14 cellular contexts compared by ENCODE assay signal in the genomic region with DNA sequence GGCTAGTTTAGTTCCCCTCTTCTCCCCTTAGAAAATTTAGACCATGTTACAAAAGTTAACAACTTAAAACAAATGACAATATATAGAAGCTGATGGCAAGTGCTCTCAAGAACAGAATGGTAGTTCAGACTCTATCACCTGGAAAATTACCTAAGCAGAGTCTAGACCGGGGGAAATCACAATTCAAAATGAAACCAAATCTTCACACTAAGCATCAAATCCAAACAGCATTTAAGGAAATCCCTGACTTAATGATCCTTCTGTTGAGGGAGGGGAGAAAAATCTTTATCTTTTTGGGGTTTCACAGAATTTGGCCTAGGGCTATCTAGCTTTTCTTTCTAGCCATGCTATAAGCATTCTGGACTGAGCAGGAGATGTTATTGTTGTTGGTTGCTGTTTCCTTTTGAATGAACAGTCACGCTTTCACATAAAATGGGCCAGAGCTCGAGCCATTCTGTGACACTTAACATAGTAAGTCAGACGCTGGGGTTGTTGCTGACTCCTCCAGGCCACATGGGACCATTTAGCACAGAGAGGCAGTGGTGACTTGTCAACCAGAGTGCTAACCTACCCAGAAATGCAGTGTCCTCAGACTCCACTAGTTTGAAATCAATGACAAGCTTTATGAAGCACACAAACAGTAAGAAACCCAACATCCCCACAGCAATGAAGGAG. TPM values are rescaled to one million over a fixed set of nuclear protein-coding genes. Genes with fewer than 3 reads are reported as not detected.
DNase-seq lines count a peak whose midpoint lies in the region; ATAC-seq and TF ChIP-seq lines count a peak whose summit lies in the region.
"Had no signal": no experiment of that assay in that cellular context is flagged by ENCODE, and none has a peak within 500 bp of the region (broad histone marks: within the 10 kb centered on the region; RNA-seq: fewer than 3 reads in every experiment).

No MANE protein-coding gene starts in this region.

- no peak for DNase-seq in activated naive CD8-positive, alpha-beta T cell treated with anti-CD3 and anti-CD28 coated beads, Interleukin-2, amount 50 U/mL, for 24 hours
- no peak for DNase-seq in activated naive CD8-positive, alpha-beta T cell treated with anti-CD3 and anti-CD28 coated beads for 36 hours
- DNase-seq in HFFc6 (no peak), lower lobe of right lung (no peak), SJCRH30 (no peak), SW480 (ENCODE audit: low spot score) (no peak), DMS53 (lab: John Stamatoyannopoulos, UW) (no peak)
- DNase-seq: activated CD8-positive, alpha-beta memory T cell treated with anti-CD3 and anti-CD28 coated beads, Interleukin-2, amount 50 U/mL, for 48 hours; cerebellar nuclear complex; mesenchymal stem cell; NCI-H2171; right lobe of liver had no signal

- H3K4me3 ChIP-seq in lower lobe of right lung, result no peak overlapping the region
- no peak overlapping the region for H3K4me3 ChIP-seq in SJCRH30
- H3K4me3 ChIP-seq: right lobe of liver had no signal

- H3K36me3 Mint-ChIP-seq in activated naive CD8-positive, alpha-beta T cell treated with anti-CD3 and anti-CD28 coated beads, Interleukin-2, amount 50 U/mL, for 24 hours (ENCODE audit: low read depth), result peaks cover 3% of the 10 kb centered on the region
- H3K36me3 Mint-ChIP-seq in activated naive CD8-positive, alpha-beta T cell treated with anti-CD3 and anti-CD28 coated beads for 36 hours, result peaks cover 11% of the 10 kb centered on the region
- no peaks in the 10 kb centered on the region for H3K36me3 Mint-ChIP-seq in HFFc6 (ENCODE audit: low read depth)

- H3K4me1 Mint-ChIP-seq in activated naive CD8-positive, alpha-beta T cell treated with anti-CD3 and anti-CD28 coated beads, Interleukin-2, amount 50 U/mL, for 24 hours, result peaks cover 4% of the 10 kb centered on the region
- H3K4me1 Mint-ChIP-seq in activated naive CD8-positive, alpha-beta T cell treated with anti-CD3 and anti-CD28 coated beads for 36 hours, result peaks cover 4% of the 10 kb centered on the region
- H3K4me1 Mint-ChIP-seq in HFFc6 (ENCODE audit: low read depth), result peaks cover 6% of the 10 kb centered on the region; the same call in 1 of the 2 replicates

- H3K4me3 Mint-ChIP-seq in activated naive CD8-positive, alpha-beta T cell treated with anti-CD3 and anti-CD28 coated beads, Interleukin-2, amount 50 U/mL, for 24 hours, result no peak overlapping the region
- H3K4me3 Mint-ChIP-seq in activated naive CD8-positive, alpha-beta T cell treated with anti-CD3 and anti-CD28 coated beads for 36 hours, result no peak overlapping the region
- H3K4me3 Mint-ChIP-seq in HFFc6, result peak overlapping the region; percentile 18; the same call in 1 of the 2 replicates

- H3K9me3 ChIP-seq in lower lobe of right lung, result peaks cover 3% of the 10 kb centered on the region
- H3K9me3 ChIP-seq in SJCRH30 (replicated peaks), result 0 out of 2 replicates have a peak, but pooled peaks cover 4% of the 10 kb centered on the region
- H3K9me3 ChIP-seq: right lobe of liver had no signal

- TF ChIP-seq CTCF in HFFc6 (IDR thresholded peaks at IDR 0.05) (no peak), lower lobe of right lung (IDR thresholded peaks at IDR 0.05) (no peak)

- H3K27ac Mint-ChIP-seq in activated naive CD8-positive, alpha-beta T cell treated with anti-CD3 and anti-CD28 coated beads, Interleukin-2, amount 50 U/mL, for 24 hours, result no peak overlapping the region
- no peak overlapping the region for H3K27ac Mint-ChIP-seq in activated naive CD8-positive, alpha-beta T cell treated with anti-CD3 and anti-CD28 coated beads for 36 hours
- no peak overlapping the region for H3K27ac Mint-ChIP-seq in HFFc6

- peaks cover 16% of the 10 kb centered on the region for H3K27me3 Mint-ChIP-seq in activated naive CD8-positive, alpha-beta T cell treated with anti-CD3 and anti-CD28 coated beads, Interleukin-2, amount 50 U/mL, for 24 hours
- H3K27me3 Mint-ChIP-seq in activated naive CD8-positive, alpha-beta T cell treated with anti-CD3 and anti-CD28 coated beads for 36 hours, result peaks cover 29% of the 10 kb centered on the region
- H3K27me3 Mint-ChIP-seq in HFFc6 (ENCODE audit: insufficient read depth), result no peaks in the 10 kb centered on the region

- H3K4me1 ChIP-seq in lower lobe of right lung (no peaks in the 10 kb centered on the region), SJCRH30 (no peaks in the 10 kb centered on the region)
- H3K4me1 ChIP-seq: right lobe of liver had no signal

- intact Hi-C loops in lower lobe of right lung (cut with DNase I), result no loop called here

- H3K36me3 ChIP-seq in lower lobe of right lung, result no peaks in the 10 kb centered on the region
- no peaks in the 10 kb centered on the region for H3K36me3 ChIP-seq in SJCRH30
- H3K36me3 ChIP-seq: right lobe of liver had no signal

- H3K27me3 ChIP-seq in lower lobe of right lung (ENCODE audit: low read depth) (no peaks in the 10 kb centered on the region), SJCRH30 (no peaks in the 10 kb centered on the region)
- H3K27me3 ChIP-seq: right lobe of liver had no signal

- peak; percentile 52 for ATAC-seq in activated naive CD8-positive, alpha-beta T cell treated with anti-CD3 and anti-CD28 coated beads, Interleukin-2, amount 50 U/mL, for 24 hours
- ATAC-seq in HG03442 (IDR thresholded peaks at IDR 0.05; ENCODE audit: unreplicated experiment) (peak; percentile 83), lower lobe of right lung (no peak)
- ATAC-seq: right lobe of liver had no signal

- H3K27ac ChIP-seq in lower lobe of right lung, result no peak overlapping the region
- H3K27ac ChIP-seq in SJCRH30, result no peak overlapping the region
- H3K27ac ChIP-seq: right lobe of liver had no signal

- peaks cover 21% of the 10 kb centered on the region for H3K9me3 Mint-ChIP-seq in activated naive CD8-positive, alpha-beta T cell treated with anti-CD3 and anti-CD28 coated beads, Interleukin-2, amount 50 U/mL, for 24 hours
- H3K9me3 Mint-ChIP-seq in activated naive CD8-positive, alpha-beta T cell treated with anti-CD3 and anti-CD28 coated beads for 36 hours, result peaks cover 11% of the 10 kb centered on the region
- H3K9me3 Mint-ChIP-seq in HFFc6, result peaks cover 6% of the 10 kb centered on the region; the same call in 1 of the 2 replicates

RNA-seq across cellular contexts. Expression of a gene that starts 16.0 kb away (rescaled TPM):
- 10 to 100 TPM; 79.4 to 85.4 TPM for total RNA-seq in activated naive CD8-positive, alpha-beta T cell treated with anti-CD3 and anti-CD28 coated beads for 36 hours
- total RNA-seq in HFFc6 (2021; fragmentation: NEBNext Ultra II Directional; extraction: Animal tissue kit (Norgen Biotek cat#: 25700)), result 10 to 100 TPM; 18.8 to 27.9 (median 21.7) TPM
- total RNA-seq in lower lobe of right lung, result 36.4 TPM
- total RNA-seq in SJCRH30 (2014; rRNA removed; shearing (Covaris generic)), result 66.7 and 79.6 TPM in 2 replicates

RNA-seq across cellular contexts. Expression of a gene that starts 54.8 kb away (rescaled TPM):
- total RNA-seq in activated naive CD8-positive, alpha-beta T cell treated with anti-CD3 and anti-CD28 coated beads for 36 hours, result under 1 TPM in 1 of 2 experiments, not detected in 1; 0.20 TPM
- total RNA-seq in HFFc6 (2021; fragmentation: NEBNext Ultra II Directional; extraction: Animal tissue kit (Norgen Biotek cat#: 25700)), result not detected
- total RNA-seq in lower lobe of right lung, result 0.35 TPM
- not detected in 2 replicates for total RNA-seq in SJCRH30 (2014; rRNA removed; shearing (Covaris generic))
- total RNA-seq: glomerular endothelial cell had no signal

Comparison
In these comparisons a context has a peak if more than half of its experiments do, and no peak if none do; other contexts are left out.
1. ATAC-seq: peak in activated naive CD8-positive, alpha-beta T cell treated with anti-CD3 and anti-CD28 coated beads, Interleukin-2, amount 50 U/mL, for 24 hours (single experiment) and HG03442 (single experiment); none in lower lobe of right lung (0 of 2).